ENCODE assay signal across 1 cellular context in the genomic region with DNA sequence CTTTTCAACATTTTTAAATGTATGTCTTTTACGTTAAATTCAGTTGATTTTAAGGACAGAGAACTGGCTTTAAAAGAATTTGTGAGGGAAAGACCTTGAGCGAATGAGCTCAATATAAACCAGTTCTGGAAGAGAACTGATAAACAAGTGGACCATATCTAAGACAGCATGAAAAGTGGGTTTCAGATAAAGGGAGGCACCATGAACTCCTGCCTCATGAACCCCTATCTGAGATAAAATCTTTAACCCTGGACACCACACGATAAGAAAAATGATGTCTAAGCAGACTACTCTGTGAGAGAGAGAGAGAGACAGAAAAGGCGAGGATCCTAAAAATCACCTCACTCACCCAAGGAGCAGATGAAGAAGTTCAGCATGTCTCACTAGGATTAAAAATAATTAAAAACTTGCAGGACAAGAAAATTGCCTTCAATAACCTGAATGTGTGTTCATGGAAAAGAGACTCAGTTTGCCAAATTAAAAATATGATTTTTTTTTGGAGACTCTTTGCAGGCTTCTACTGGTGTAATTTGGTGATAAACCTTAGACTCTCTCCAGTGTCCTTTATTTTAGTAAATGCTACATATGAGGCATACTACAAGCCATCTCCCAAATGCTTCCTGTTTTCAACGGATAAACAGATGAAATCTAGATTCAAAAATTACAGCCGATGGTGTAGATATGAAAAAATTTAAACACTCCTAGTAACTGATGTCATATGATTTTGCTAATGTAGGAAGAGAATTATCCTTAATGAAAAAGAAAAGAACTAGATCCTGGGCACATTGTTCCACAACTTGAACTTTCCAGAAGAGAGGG.
TF ChIP-seq lines count a peak whose summit lies in the region.

No MANE protein-coding gene starts in this region.

TF ChIP-seq in K562, 482 proteins besides CTCF, POLR2A, EP300 and RAD21 (continued from another document and continues in another):
- TF ChIP-seq TBL1XR1 (IDR thresholded peaks at IDR 0.05; ENCODE audit: low read length in 2 of 2), result peak; percentile 66 to 96; a peak in 3 of 4 replicates
- TF ChIP-seq, protein P1, sequence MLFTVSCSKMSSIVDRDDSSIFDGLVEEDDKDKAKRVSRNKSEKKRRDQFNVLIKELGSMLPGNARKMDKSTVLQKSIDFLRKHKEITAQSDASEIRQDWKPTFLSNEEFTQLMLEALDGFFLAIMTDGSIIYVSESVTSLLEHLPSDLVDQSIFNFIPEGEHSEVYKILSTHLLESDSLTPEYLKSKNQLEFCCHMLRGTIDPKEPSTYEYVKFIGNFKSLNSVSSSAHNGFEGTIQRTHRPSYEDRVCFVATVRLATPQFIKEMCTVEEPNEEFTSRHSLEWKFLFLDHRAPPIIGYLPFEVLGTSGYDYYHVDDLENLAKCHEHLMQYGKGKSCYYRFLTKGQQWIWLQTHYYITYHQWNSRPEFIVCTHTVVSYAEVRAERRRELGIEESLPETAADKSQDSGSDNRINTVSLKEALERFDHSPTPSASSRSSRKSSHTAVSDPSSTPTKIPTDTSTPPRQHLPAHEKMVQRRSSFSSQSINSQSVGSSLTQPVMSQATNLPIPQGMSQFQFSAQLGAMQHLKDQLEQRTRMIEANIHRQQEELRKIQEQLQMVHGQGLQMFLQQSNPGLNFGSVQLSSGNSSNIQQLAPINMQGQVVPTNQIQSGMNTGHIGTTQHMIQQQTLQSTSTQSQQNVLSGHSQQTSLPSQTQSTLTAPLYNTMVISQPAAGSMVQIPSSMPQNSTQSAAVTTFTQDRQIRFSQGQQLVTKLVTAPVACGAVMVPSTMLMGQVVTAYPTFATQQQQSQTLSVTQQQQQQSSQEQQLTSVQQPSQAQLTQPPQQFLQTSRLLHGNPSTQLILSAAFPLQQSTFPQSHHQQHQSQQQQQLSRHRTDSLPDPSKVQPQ (CRISPR knock-in tag; IDR thresholded peaks at IDR 0.05; ENCODE audit: borderline replicate concordance), result no peak; the same call in 1 of the 2 replicates
- TF ChIP-seq SMAD2 (IDR thresholded peaks at IDR 0.05; ENCODE audit: low read depth, low read length), result no peak
- TF ChIP-seq, protein P2, sequence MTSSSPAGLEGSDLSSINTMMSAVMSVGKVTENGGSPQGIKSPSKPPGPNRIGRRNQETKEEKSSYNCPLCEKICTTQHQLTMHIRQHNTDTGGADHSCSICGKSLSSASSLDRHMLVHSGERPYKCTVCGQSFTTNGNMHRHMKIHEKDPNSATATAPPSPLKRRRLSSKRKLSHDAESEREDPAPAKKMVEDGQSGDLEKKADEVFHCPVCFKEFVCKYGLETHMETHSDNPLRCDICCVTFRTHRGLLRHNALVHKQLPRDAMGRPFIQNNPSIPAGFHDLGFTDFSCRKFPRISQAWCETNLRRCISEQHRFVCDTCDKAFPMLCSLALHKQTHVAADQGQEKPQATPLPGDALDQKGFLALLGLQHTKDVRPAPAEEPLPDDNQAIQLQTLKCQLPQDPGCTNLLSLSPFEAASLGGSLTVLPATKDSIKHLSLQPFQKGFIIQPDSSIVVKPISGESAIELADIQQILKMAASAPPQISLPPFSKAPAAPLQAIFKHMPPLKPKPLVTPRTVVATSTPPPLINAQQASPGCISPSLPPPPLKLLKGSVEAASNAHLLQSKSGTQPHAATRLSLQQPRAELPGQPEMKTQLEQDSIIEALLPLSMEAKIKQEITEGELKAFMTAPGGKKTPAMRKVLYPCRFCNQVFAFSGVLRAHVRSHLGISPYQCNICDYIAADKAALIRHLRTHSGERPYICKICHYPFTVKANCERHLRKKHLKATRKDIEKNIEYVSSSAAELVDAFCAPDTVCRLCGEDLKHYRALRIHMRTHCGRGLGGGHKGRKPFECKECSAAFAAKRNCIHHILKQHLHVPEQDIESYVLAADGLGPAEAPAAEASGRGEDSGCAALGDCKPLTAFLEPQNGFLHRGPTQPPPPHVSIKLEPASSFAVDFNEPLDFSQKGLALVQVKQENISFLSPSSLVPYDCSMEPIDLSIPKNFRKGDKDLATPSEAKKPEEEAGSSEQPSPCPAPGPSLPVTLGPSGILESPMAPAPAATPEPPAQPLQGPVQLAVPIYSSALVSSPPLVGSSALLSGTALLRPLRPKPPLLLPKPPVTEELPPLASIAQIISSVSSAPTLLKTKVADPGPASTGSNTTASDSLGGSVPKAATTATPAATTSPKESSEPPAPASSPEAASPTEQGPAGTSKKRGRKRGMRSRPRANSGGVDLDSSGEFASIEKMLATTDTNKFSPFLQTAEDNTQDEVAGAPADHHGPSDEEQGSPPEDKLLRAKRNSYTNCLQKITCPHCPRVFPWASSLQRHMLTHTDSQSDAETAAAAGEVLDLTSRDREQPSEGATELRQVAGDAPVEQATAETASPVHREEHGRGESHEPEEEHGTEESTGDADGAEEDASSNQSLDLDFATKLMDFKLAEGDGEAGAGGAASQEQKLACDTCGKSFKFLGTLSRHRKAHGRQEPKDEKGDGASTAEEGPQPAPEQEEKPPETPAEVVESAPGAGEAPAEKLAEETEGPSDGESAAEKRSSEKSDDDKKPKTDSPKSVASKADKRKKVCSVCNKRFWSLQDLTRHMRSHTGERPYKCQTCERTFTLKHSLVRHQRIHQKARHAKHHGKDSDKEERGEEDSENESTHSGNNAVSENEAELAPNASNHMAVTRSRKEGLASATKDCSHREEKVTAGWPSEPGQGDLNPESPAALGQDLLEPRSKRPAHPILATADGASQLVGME (CRISPR knock-in tag; IDR thresholded peaks at IDR 0.05), result peak; percentile 88; the same call in 1 of the 2 replicates
- TF ChIP-seq GTF2A2 (tag; IDR thresholded peaks at IDR 0.05), result no peak
- TF ChIP-seq, protein P3, sequence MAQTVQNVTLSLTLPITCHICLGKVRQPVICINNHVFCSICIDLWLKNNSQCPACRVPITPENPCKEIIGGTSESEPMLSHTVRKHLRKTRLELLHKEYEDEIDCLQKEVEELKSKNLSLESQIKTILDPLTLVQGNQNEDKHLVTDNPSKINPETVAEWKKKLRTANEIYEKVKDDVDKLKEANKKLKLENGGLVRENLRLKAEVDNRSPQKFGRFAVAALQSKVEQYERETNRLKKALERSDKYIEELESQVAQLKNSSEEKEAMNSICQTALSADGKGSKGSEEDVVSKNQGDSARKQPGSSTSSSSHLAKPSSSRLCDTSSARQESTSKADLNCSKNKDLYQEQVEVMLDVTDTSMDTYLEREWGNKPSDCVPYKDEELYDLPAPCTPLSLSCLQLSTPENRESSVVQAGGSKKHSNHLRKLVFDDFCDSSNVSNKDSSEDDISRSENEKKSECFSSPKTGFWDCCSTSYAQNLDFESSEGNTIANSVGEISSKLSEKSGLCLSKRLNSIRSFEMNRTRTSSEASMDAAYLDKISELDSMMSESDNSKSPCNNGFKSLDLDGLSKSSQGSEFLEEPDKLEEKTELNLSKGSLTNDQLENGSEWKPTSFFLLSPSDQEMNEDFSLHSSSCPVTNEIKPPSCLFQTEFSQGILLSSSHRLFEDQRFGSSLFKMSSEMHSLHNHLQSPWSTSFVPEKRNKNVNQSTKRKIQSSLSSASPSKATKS (CRISPR knock-in tag; IDR thresholded peaks at IDR 0.05), result no peak
- TF ChIP-seq, protein P4, sequence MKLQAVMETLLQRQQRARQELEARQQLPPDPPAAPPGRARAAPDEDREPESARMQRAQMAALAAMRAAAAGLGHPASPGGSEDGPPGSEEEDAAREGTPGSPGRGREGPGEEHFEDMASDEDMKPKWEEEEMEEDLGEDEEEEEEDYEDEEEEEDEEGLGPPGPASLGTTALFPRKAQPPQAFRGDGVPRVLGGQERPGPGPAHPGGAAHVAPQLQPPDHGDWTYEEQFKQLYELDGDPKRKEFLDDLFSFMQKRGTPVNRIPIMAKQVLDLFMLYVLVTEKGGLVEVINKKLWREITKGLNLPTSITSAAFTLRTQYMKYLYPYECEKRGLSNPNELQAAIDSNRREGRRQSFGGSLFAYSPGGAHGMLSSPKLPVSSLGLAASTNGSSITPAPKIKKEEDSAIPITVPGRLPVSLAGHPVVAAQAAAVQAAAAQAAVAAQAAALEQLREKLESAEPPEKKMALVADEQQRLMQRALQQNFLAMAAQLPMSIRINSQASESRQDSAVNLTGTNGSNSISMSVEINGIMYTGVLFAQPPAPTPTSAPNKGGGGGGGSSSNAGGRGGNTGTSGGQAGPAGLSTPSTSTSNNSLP (IDR thresholded peaks at IDR 0.05; ENCODE audit: borderline replicate concordance, low read depth, low read length), result peak; percentile 68
- TF ChIP-seq, protein P5, sequence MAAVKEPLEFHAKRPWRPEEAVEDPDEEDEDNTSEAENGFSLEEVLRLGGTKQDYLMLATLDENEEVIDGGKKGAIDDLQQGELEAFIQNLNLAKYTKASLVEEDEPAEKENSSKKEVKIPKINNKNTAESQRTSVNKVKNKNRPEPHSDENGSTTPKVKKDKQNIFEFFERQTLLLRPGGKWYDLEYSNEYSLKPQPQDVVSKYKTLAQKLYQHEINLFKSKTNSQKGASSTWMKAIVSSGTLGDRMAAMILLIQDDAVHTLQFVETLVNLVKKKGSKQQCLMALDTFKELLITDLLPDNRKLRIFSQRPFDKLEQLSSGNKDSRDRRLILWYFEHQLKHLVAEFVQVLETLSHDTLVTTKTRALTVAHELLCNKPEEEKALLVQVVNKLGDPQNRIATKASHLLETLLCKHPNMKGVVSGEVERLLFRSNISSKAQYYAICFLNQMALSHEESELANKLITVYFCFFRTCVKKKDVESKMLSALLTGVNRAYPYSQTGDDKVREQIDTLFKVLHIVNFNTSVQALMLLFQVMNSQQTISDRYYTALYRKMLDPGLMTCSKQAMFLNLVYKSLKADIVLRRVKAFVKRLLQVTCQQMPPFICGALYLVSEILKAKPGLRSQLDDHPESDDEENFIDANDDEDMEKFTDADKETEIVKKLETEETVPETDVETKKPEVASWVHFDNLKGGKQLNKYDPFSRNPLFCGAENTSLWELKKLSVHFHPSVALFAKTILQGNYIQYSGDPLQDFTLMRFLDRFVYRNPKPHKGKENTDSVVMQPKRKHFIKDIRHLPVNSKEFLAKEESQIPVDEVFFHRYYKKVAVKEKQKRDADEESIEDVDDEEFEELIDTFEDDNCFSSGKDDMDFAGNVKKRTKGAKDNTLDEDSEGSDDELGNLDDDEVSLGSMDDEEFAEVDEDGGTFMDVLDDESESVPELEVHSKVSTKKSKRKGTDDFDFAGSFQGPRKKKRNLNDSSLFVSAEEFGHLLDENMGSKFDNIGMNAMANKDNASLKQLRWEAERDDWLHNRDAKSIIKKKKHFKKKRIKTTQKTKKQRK (IDR thresholded peaks at IDR 0.05; ENCODE audit: borderline replicate concordance, low read depth, low read length), result no peak
- TF ChIP-seq, protein P6, sequence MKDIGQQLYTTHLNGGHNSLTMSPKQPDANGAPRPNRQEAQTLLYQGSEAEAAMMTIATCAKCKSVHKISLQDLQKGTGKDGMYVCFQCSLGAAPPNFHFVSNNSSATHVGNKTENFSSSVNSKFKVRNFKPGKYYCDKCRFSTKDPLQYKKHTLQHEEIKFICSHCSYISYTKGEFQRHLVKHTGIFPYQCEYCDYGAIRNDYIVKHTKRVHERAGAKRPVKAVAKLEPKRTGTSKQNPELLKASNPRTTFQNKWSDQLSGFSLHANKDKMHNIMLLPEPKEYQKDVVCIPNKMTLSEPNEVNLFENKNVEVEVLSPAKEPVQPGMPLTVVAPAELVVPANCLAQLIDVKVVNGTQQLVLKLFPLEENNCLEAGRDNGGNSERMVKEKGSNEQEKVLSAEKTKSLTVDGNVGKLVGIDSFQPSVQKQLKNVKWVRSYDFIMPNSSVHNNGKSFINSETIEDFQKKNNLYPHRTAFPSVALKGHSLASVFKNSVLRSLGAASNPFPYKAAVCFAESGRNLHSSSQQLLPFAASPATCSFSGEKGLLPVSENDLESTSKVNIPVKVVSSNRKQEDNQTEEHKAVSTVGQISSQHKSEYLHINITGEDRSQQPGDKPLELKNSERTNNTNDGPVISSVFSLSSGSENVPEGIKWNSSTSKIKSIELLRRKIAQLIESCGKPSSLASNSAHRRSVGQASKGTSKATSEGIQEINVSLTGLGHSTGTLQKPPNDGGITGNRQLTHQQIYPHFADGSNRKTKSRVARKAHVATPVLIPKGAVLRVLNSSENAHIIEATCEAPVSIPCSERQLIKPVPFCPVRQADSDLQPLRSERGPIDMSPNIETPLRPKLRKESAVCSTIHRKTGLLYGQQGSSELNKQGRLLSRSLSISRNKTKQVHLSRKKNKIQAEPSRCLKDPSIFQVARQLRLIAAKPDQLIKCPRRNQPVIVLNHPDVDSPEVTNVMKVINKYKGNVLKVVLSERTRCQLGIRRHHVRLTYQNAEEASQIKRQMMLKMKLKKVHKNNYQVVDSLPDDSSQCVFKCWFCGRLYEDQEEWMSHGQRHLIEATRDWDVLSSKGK (CRISPR knock-in tag; IDR thresholded peaks at IDR 0.05), result no peak
- no peak for TF ChIP-seq CHCHD3 (CRISPR knock-in tag; IDR thresholded peaks at IDR 0.05)
- TF ChIP-seq, protein P7, sequence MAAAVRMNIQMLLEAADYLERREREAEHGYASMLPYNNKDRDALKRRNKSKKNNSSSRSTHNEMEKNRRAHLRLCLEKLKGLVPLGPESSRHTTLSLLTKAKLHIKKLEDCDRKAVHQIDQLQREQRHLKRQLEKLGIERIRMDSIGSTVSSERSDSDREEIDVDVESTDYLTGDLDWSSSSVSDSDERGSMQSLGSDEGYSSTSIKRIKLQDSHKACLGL (CRISPR knock-in tag; IDR thresholded peaks at IDR 0.05; ENCODE audit: borderline replicate concordance, poor library complexity, severe bottlenecking), result no peak
- no peak for TF ChIP-seq KLF10 (CRISPR knock-in tag; IDR thresholded peaks at IDR 0.05)
- TF ChIP-seq CAMTA2 (CRISPR knock-in tag; conservative IDR thresholded peaks at IDR 0.05), result no peak
- peak; percentile 94 for TF ChIP-seq KLF16 (IDR thresholded peaks at IDR 0.05)
- peak; percentile 91 for TF ChIP-seq CTBP1 (IDR thresholded peaks at IDR 0.05; ENCODE audit: borderline replicate concordance)
- TF ChIP-seq TOE1 (IDR thresholded peaks at IDR 0.05; ENCODE audit: borderline replicate concordance), result peak; percentile 26; the same call in 1 of the 2 replicates
- TF ChIP-seq TOE1 (CRISPR knock-in tag; IDR thresholded peaks at IDR 0.05; ENCODE audit: borderline replicate concordance, low read depth), result no peak
- peak; percentile 87 for TF ChIP-seq SMARCC2 (IDR thresholded peaks at IDR 0.05; ENCODE audit: low read depth)
- TF ChIP-seq, protein P8, sequence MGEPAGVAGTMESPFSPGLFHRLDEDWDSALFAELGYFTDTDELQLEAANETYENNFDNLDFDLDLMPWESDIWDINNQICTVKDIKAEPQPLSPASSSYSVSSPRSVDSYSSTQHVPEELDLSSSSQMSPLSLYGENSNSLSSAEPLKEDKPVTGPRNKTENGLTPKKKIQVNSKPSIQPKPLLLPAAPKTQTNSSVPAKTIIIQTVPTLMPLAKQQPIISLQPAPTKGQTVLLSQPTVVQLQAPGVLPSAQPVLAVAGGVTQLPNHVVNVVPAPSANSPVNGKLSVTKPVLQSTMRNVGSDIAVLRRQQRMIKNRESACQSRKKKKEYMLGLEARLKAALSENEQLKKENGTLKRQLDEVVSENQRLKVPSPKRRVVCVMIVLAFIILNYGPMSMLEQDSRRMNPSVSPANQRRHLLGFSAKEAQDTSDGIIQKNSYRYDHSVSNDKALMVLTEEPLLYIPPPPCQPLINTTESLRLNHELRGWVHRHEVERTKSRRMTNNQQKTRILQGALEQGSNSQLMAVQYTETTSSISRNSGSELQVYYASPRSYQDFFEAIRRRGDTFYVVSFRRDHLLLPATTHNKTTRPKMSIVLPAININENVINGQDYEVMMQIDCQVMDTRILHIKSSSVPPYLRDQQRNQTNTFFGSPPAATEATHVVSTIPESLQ (CRISPR knock-in tag; IDR thresholded peaks at IDR 0.05), result no peak
- TF ChIP-seq RBM25 (IDR thresholded peaks at IDR 0.05; ENCODE audit: low read depth, low read length, severe bottlenecking), result no peak
- TF ChIP-seq CSDE1 (IDR thresholded peaks at IDR 0.05), result no peak
- TF ChIP-seq ADNP (tag; IDR thresholded peaks at IDR 0.05), result peak; percentile 70
- TF ChIP-seq BCL6 (CRISPR knock-in tag; IDR thresholded peaks at IDR 0.05), result peak; percentile 47; the same call in 1 of the 2 replicates
- peak; percentile 72 for TF ChIP-seq LEF1 (IDR thresholded peaks at IDR 0.05)
